Comparison of ENCODE assay signal across 30 cellular contexts in the genomic region with DNA sequence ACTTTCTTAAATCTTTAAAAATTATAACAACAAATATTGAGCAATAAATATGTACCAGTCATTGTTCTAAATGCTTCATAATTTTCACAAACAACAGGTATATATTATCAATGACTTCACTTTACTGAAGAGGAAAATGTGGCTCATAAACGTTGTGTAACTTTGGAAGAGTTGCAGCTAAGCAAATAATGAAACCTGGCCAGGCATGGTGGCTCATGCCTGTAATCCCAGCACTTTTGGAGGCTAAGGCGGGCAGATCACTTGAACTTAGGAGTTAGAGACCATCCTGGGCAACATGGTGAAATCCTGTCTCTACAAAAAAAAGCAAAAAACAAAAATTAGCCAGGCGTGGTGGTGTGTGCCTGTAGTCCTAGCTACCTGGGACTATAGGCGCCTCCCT.
"Had no signal": no experiment of that assay in that cellular context is flagged by ENCODE, and none has a peak within 500 bp of the region (broad histone marks: within the 10 kb centered on the region; RNA-seq: fewer than 3 reads in every experiment).

No MANE protein-coding gene starts in this region.

- H3K4me3 ChIP-seq: ascending aorta, body of pancreas, cardiac muscle cell, Peyer's patch, SJSA1 had no signal

- H3K4me1 Mint-ChIP-seq: activated naive CD8-positive, alpha-beta T cell treated with anti-CD3 and anti-CD28 coated beads, Interleukin-2, amount 50 U/mL, for 24 hours had no signal

- H3K36me3 ChIP-seq: ascending aorta, cardiac muscle cell, Peyer's patch, SJSA1 had no signal

- H3K9me3 ChIP-seq: ascending aorta, Peyer's patch, SJSA1 had no signal

- H3K27ac Mint-ChIP-seq: activated CD8-positive, alpha-beta T cell treated with anti-CD3 and anti-CD28 coated beads, Interleukin-2, amount 10 ng/mL, durations not matched to agents 7 days and 5 days; activated naive CD4-positive, alpha-beta T cell treated with anti-CD3 and anti-CD28 coated beads, Interleukin-2, amount 50 U/mL, for 72 hours; activated naive CD8-positive, alpha-beta T cell treated with anti-CD3 and anti-CD28 coated beads, Interleukin-2, amount 50 U/mL, for 24 hours; T-helper 1 cell treated with Interleukin-12 subunit alpha and Interleukin-12 subunit beta and Interleukin-4 antibody, amounts not matched to agents 30 μg/mL and 1 μg/mL, for 36 hours had no signal

- H3K27me3 ChIP-seq: ascending aorta, body of pancreas, cardiac muscle cell, Peyer's patch, SJSA1 had no signal

- H3K9me3 Mint-ChIP-seq: activated naive CD8-positive, alpha-beta T cell treated with anti-CD3 and anti-CD28 coated beads, Interleukin-2, amount 50 U/mL, for 24 hours had no signal

- H3K27ac ChIP-seq: ascending aorta, body of pancreas, cardiac muscle cell, Peyer's patch, RWPE1, SJSA1 had no signal

- H3K4me3 Mint-ChIP-seq: activated CD8-positive, alpha-beta T cell treated with anti-CD3 and anti-CD28 coated beads, Interleukin-2, amount 10 ng/mL, durations not matched to agents 7 days and 5 days; activated naive CD8-positive, alpha-beta T cell treated with anti-CD3 and anti-CD28 coated beads, Interleukin-2, amount 50 U/mL, for 24 hours; T-helper 1 cell treated with Interleukin-12 subunit alpha and Interleukin-12 subunit beta and Interleukin-4 antibody, amounts not matched to agents 30 μg/mL and 1 μg/mL, for 36 hours had no signal

- H3K4me1 ChIP-seq: ascending aorta, body of pancreas, Peyer's patch, SJSA1 had no signal

- DNase-seq: activated CD4-positive, alpha-beta T cell treated with anti-CD3 and anti-CD28 coated beads for 48 hours; activated CD4-positive, alpha-beta T cell treated with anti-CD3 and anti-CD28 coated beads, Interleukin-2, amount 50 U/mL, for 4 hours; activated CD8-positive, alpha-beta memory T cell treated with anti-CD3 and anti-CD28 coated beads, Interleukin-2, amount 50 U/mL, for 48 hours; activated CD8-positive, alpha-beta T cell treated with anti-CD3 and anti-CD28 coated beads, Interleukin-2, amount 10 ng/mL, durations not matched to agents 7 days and 5 days; activated effector memory CD4-positive, alpha-beta T cell treated with anti-CD3 and anti-CD28 coated beads, Interleukin-2, amount 50 U/mL, for 16 hours; activated naive CD4-positive, alpha-beta T cell treated with Interleukin-2 at 50 U/mL for 16 hours; activated naive CD8-positive, alpha-beta T cell treated with anti-CD3 and anti-CD28 coated beads, Interleukin-2, amount 50 U/mL, for 24 hours; activated T-cell treated with anti-CD3 and anti-CD28 coated beads, Interleukin-2, amount 50 U/mL, for 1 hour; amniotic stem cell; body of pancreas; Kasumi-1; NCI-H1092; NCI-H1417; NCI-H1930; NCI-H2107; NCI-H2171 treated with DMSO at 0.1 percent for 48 hours; NCI-H226; NCI-H526; NCI-H774; NK-92 treated with Interleukin-12 subunit alpha and Interleukin-12 subunit beta, amount 100 ng/mL, for 24 hours; OCI-M1; Peyer's patch; SHP77 had no signal

- ATAC-seq: activated CD4-positive, CD25-positive, alpha-beta regulatory T cell treated with anti-CD3 and anti-CD28 coated beads, Interleukin-2, amount 50 U/mL, for 24 hours; activated CD8-positive, alpha-beta T cell treated with anti-CD3 and anti-CD28 coated beads, Interleukin-2, amount 10 ng/mL, durations not matched to agents 7 days and 5 days; activated naive CD4-positive, alpha-beta T cell treated with anti-CD3 and anti-CD28 coated beads, Interleukin-2, amount 50 U/mL, for 72 hours; activated naive CD8-positive, alpha-beta T cell treated with anti-CD3 and anti-CD28 coated beads, Interleukin-2, amount 50 U/mL, for 24 hours; body of pancreas had no signal
